1 cellular context compared by ENCODE assay signal in genomic region chr5:73437126-73438047, GRCh38.
TF ChIP-seq lines count a peak whose summit lies in the region.

No MANE protein-coding gene starts in this region.

TF ChIP-seq in HEK293, 187 proteins besides CTCF, POLR2A, EP300 and RAD21 (continued from another document and continues in another):
- TF ChIP-seq REST (tag by site-specific recombination; IDR thresholded peaks at IDR 0.05) = no peak; the same call in 1 of the 2 replicates
- TF ChIP-seq ZFP41 (tag by site-specific recombination; IDR thresholded peaks at IDR 0.05; ENCODE audit: borderline replicate concordance) = no peak
- TF ChIP-seq ZNF488 (tag by site-specific recombination; IDR thresholded peaks at IDR 0.05) = no peak
- TF ChIP-seq OSR2 (tag by site-specific recombination; IDR thresholded peaks at IDR 0.05) = peak; percentile 64
- no peak for TF ChIP-seq ZNF596 (tag by site-specific recombination; IDR thresholded peaks at IDR 0.05)
- no peak for TF ChIP-seq ZFHX2 (tag by site-specific recombination; conservative IDR thresholded peaks at IDR 0.05)
- TF ChIP-seq ZNF785 (tag by site-specific recombination; IDR thresholded peaks at IDR 0.05) = no peak
- TF ChIP-seq ZNF274 (IDR thresholded peaks at IDR 0.05; ENCODE audit: low read length) = no peak
- TF ChIP-seq ZNF274 (tag by site-specific recombination; IDR thresholded peaks at IDR 0.05; ENCODE audit: borderline replicate concordance) = no peak
- TF ChIP-seq ZNF549 (tag by site-specific recombination; IDR thresholded peaks at IDR 0.05) = no peak
- TF ChIP-seq KLF17 (tag by site-specific recombination; IDR thresholded peaks at IDR 0.05) = peak; percentile 71; the same call in 1 of the 2 replicates
- peak; percentile 93 for TF ChIP-seq ZNF394 (tag by site-specific recombination; IDR thresholded peaks at IDR 0.05; ENCODE audit: borderline replicate concordance)
- no peak for TF ChIP-seq REPIN1 (tag by site-specific recombination; IDR thresholded peaks at IDR 0.05; ENCODE audit: low read depth)
- no peak; the same call in 1 of the 2 replicates for TF ChIP-seq ZNF146 (tag by site-specific recombination; IDR thresholded peaks at IDR 0.05)
- peak; percentile 71; the same call in 1 of the 2 replicates for TF ChIP-seq ZNF449 (tag by site-specific recombination; IDR thresholded peaks at IDR 0.05)
- no peak for TF ChIP-seq ZNF302 (tag by site-specific recombination; IDR thresholded peaks at IDR 0.05; ENCODE audit: low read depth)
- peak; percentile 68 for TF ChIP-seq ZNF398 (tag by site-specific recombination; IDR thresholded peaks at IDR 0.05)
- TF ChIP-seq GLI4 (tag by site-specific recombination; IDR thresholded peaks at IDR 0.05) = no peak
- no peak for TF ChIP-seq ZNF239 (tag by site-specific recombination; IDR thresholded peaks at IDR 0.05)
- peak; percentile 69 for TF ChIP-seq ZNF335 (tag by site-specific recombination; conservative IDR thresholded peaks at IDR 0.05)
- TF ChIP-seq GLIS2 (tag by site-specific recombination; IDR thresholded peaks at IDR 0.05) = peak; percentile 87
- peak; percentile 43; the same call in 1 of the 2 replicates for TF ChIP-seq ZNF10 (tag by site-specific recombination; IDR thresholded peaks at IDR 0.05)
- no peak for TF ChIP-seq ZNF175 (tag by site-specific recombination; IDR thresholded peaks at IDR 0.05)
- TF ChIP-seq ZNF677 (tag by site-specific recombination; IDR thresholded peaks at IDR 0.05) = no peak
- no peak for TF ChIP-seq ZNF148 (tag by site-specific recombination; IDR thresholded peaks at IDR 0.05; ENCODE audit: borderline replicate concordance)
- TF ChIP-seq PBX3 (CRISPR knock-in tag; IDR thresholded peaks at IDR 0.05) = no peak
- peak; percentile 86 for TF ChIP-seq ZNF660 (tag by site-specific recombination; IDR thresholded peaks at IDR 0.05)
- no peak for TF ChIP-seq ZNF266 (tag by site-specific recombination; IDR thresholded peaks at IDR 0.05; ENCODE audit: low read depth)
- no peak for TF ChIP-seq ZNF701 (tag by site-specific recombination; IDR thresholded peaks at IDR 0.05)
- peak; percentile 25; the same call in 1 of the 2 replicates for TF ChIP-seq YY2 (tag by site-specific recombination; IDR thresholded peaks at IDR 0.05)
- peak; percentile 59; the same call in 1 of the 2 replicates for TF ChIP-seq BCL11A (tag by site-specific recombination; IDR thresholded peaks at IDR 0.05; ENCODE audit: low read depth)
- TF ChIP-seq MEIS1 (CRISPR knock-in tag; IDR thresholded peaks at IDR 0.05; ENCODE audit: borderline replicate concordance) = no peak
- TF ChIP-seq SP2 (tag by site-specific recombination; IDR thresholded peaks at IDR 0.05) = peak; percentile 59
- TF ChIP-seq ZEB2 (tag by site-specific recombination; IDR thresholded peaks at IDR 0.05) = peak; percentile 85
- TF ChIP-seq ZNF518A (tag by site-specific recombination; conservative IDR thresholded peaks at IDR 0.05; ENCODE audit: low read depth) = no peak
- 0 out of 2 replicates have a peak, but pooled peaks have one; percentile 8 for TF ChIP-seq ZNF423 (tag by site-specific recombination; IDR thresholded peaks at IDR 0.05)
- 0 out of 2 replicates have a peak, but pooled peaks have one; percentile 66 for TF ChIP-seq ZNF202 (tag by site-specific recombination; IDR thresholded peaks at IDR 0.05; ENCODE audit: borderline replicate concordance)
- TF ChIP-seq KLF16 (tag by site-specific recombination; IDR thresholded peaks at IDR 0.05) = 0 out of 2 replicates have a peak, but pooled peaks have one; percentile 48
- no peak for TF ChIP-seq ZNF132 (tag by site-specific recombination; IDR thresholded peaks at IDR 0.05; ENCODE audit: borderline replicate concordance)
- TF ChIP-seq MZF1 (tag by site-specific recombination; IDR thresholded peaks at IDR 0.05; ENCODE audit: borderline replicate concordance) = peak; percentile 61; the same call in 1 of the 2 replicates
- TF ChIP-seq ZNF600 (tag by site-specific recombination; IDR thresholded peaks at IDR 0.05) = peak; percentile 93
- no peak; the same call in 1 of the 2 replicates for TF ChIP-seq KLF9 (tag by site-specific recombination; IDR thresholded peaks at IDR 0.05; ENCODE audit: low read depth)
- peak; percentile 61; the same call in 1 of the 2 replicates for TF ChIP-seq ZNF18 (tag by site-specific recombination; IDR thresholded peaks at IDR 0.05)
- peak; percentile 35; the same call in 1 of the 2 replicates for TF ChIP-seq TCF7L2 (IDR thresholded peaks at IDR 0.05; ENCODE audit: borderline replicate concordance, low read depth, low read length)
